1 cellular context compared by ENCODE assay signal in the genomic region with DNA sequence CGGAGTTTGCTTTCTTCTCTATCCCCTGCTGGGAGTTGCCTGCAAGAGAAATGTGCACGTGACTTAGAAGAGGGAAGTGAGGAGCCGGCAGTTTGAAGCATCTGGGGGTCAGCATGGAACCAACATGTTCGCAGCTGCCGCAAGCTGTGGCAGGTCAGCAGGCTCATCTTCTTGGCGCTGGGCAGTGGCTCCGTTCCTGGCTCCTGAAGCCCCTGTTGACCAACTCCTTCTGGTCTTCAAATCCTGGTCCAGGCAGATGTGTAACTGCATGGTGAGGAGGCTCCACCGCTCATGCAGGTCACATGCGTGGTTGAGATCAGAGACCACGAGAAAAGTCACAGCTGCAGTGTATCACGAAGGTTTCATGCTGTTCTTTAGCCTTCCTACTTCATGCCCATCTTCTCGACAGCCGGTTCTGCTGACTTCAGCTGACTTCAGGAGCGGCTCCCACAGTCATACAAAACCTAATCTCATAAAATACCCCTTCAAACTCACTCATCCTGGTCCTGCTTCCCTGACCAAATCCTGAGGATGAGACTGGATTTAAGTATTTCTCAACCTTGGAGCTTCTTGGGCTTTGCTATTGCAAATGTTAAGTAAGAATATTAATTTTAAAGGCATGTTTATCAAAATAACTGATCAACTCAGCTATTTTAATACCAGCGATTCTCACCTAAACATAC.
TF ChIP-seq lines count a peak whose summit lies in the region.

No MANE protein-coding gene starts in this region.

TF ChIP-seq in HCT116, 20 proteins besides CTCF, POLR2A, EP300 and RAD21 (continued from another document):
- TF ChIP-seq REST (IDR thresholded peaks at IDR 0.05; ENCODE audit: low read depth), result no peak
- TF ChIP-seq EGR1 (IDR thresholded peaks at IDR 0.05; ENCODE audit: low read depth), result no peak
- TF ChIP-seq ATF3 (IDR thresholded peaks at IDR 0.05), result no peak
- TF ChIP-seq YY1 (IDR thresholded peaks at IDR 0.05; ENCODE audit: extremely low read depth, insufficient replicate concordance, low read depth, low read length), result no peak
